In the genomic region with DNA sequence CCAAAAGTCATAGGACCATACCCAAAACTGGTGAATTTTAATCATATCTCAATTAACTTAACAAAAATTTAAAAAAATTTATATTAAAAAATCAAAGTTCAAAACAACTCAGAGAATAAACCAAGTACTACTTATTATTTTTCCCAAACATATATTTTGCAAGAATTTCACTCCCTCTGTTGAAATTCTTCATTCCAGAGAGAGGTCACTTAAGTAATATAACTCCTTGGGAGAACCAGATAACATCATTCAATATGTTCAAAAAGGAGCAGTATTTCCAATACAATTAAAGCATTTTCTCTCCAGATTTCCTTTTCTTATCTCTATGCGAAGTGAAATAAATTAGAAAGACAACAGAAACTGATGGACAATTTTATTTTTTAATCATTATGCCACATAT, we compare ENCODE assay signal across 19 cellular contexts.
DNase-seq lines count a peak whose midpoint lies in the region; ATAC-seq, FAIRE-seq and TF ChIP-seq lines count a peak whose summit lies in the region.
"Had no signal": no experiment of that assay in that cellular context is flagged by ENCODE, and none has a peak within 500 bp of the region (broad histone marks: within the 10 kb centered on the region; RNA-seq: fewer than 3 reads in every experiment).

No MANE protein-coding gene starts in this region.

- peak; percentile 21 for FAIRE-seq in endometrium (lab: Jason Lieb, UNC)
- FAIRE-seq in GM12891 (lab: Jason Lieb, UNC): no peak
- FAIRE-seq: A204.1, GM12892, H1 had no signal

- intact Hi-C loops in cardiac septum (cut with DNase I): no loop called here

- DNase-seq in LHCN-M2 (ENCODE audit: low read depth): peak; percentile 14
- peak; percentile 67 for DNase-seq in fibroblast of peridontal ligament (ENCODE audit: extremely low read depth)
- peak; percentile 49 for DNase-seq in iris pigment epithelial cell (ENCODE audit: low read depth)
- no peak for DNase-seq in GM12891 (ENCODE audit: insufficient read length, low spot score)
- DNase-seq in NCI-H748 treated with DMSO at 0.1 percent for 48 hours (lab: John Stamatoyannopoulos, UW): no peak
- DNase-seq in cardiac septum (ENCODE audit: low spot score): no peak
- DNase-seq: CD4-positive, alpha-beta T cell; CD8-positive, alpha-beta memory T cell; DMS53; DMS79 treated with DMSO at 0.1 percent for 48 hours; GF-D8; GM23248; H7; HCEC 1CT had no signal

- ATAC-seq in GM19467 (IDR thresholded peaks at IDR 0.05; ENCODE audit: unreplicated experiment): no peak

- TF ChIP-seq POLR2A in GM12891 (IDR thresholded peaks at IDR 0.05; ENCODE audit: low read depth, low read length): no peak

TF ChIP-seq in GM12891, 5 proteins besides CTCF, POLR2A, EP300 and RAD21:
- no peak for TF ChIP-seq SPI1 (IDR thresholded peaks at IDR 0.05; ENCODE audit: low read depth, low read length)
- TF ChIP-seq POU2F2 (IDR thresholded peaks at IDR 0.05; ENCODE audit: low read depth, low read length): no peak
- TF ChIP-seq POLR2AphosphoS5 (IDR thresholded peaks at IDR 0.05; ENCODE audit: low read depth, low read length): no peak
- no peak for TF ChIP-seq TAF1 (IDR thresholded peaks at IDR 0.05; ENCODE audit: low read depth, low read length)
- no peak for TF ChIP-seq PAX5 (IDR thresholded peaks at IDR 0.05; ENCODE audit: insufficient read depth, low read length, severe bottlenecking)

Comparison
In these comparisons a context has a peak if more than half of its experiments do, and no peak if none do; other contexts are left out.
1. DNase-seq: peak in LHCN-M2 (single experiment), fibroblast of peridontal ligament (single experiment) and iris pigment epithelial cell (single experiment); none in GM12891 (single experiment), NCI-H748 treated with DMSO at 0.1 percent for 48 hours (single experiment) and cardiac septum (single experiment).